Comparison of ENCODE assay signal across 1 cellular context in genomic region chr12:55723516-55724225, GRCh38.
TF ChIP-seq lines count a peak whose summit lies in the region.

No MANE protein-coding gene starts in this region.

TF ChIP-seq in SK-N-SH treated with all-trans-retinoic acid at 6 μM for 48 hours, 23 proteins besides CTCF, POLR2A, EP300 and RAD21 (continued from another document):
- TF ChIP-seq, protein P1, sequence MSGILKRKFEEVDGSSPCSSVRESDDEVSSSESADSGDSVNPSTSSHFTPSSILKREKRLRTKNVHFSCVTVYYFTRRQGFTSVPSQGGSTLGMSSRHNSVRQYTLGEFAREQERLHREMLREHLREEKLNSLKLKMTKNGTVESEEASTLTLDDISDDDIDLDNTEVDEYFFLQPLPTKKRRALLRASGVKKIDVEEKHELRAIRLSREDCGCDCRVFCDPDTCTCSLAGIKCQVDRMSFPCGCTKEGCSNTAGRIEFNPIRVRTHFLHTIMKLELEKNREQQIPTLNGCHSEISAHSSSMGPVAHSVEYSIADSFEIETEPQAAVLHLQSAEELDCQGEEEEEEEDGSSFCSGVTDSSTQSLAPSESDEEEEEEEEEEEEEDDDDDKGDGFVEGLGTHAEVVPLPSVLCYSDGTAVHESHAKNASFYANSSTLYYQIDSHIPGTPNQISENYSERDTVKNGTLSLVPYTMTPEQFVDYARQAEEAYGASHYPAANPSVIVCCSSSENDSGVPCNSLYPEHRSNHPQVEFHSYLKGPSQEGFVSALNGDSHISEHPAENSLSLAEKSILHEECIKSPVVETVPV (CRISPR knock-in tag; IDR thresholded peaks at IDR 0.05), result no peak
- TF ChIP-seq BACH2 (CRISPR knock-in tag; IDR thresholded peaks at IDR 0.05; ENCODE audit: borderline replicate concordance), result no peak
- TF ChIP-seq ZNF565 (CRISPR knock-in tag; conservative IDR thresholded peaks at IDR 0.05; ENCODE audit: low read depth), result no peak
- TF ChIP-seq POU6F1 (CRISPR knock-in tag; IDR thresholded peaks at IDR 0.05; ENCODE audit: borderline replicate concordance, low read depth), result no peak
- no peak for TF ChIP-seq CREB5 (CRISPR knock-in tag; IDR thresholded peaks at IDR 0.05; ENCODE audit: low read depth)
- TF ChIP-seq PPARA (CRISPR knock-in tag; IDR thresholded peaks at IDR 0.05; ENCODE audit: borderline replicate concordance), result no peak
- no peak for TF ChIP-seq OSR1 (CRISPR knock-in tag; IDR thresholded peaks at IDR 0.05)
TF ChIP-seq in SK-N-SH treated with all-trans-retinoic acid at 6 μM for 48 hours: peak in this region for 0.
